23 cellular contexts compared by ENCODE assay signal in genomic region chr6:32239462-32239861, GRCh38.
"Had no signal": no experiment of that assay in that cellular context is flagged by ENCODE, and none has a peak within 500 bp of the region (broad histone marks: within the 10 kb centered on the region; RNA-seq: fewer than 3 reads in every experiment).

No MANE protein-coding gene starts in this region.

- H3K4me3 ChIP-seq: SJSA1 had no signal

- FAIRE-seq: HepG2, RCC 7860 had no signal

- H3K9me3 ChIP-seq: SJSA1, SK-N-SH had no signal

- H3K9ac ChIP-seq: SK-N-SH had no signal

- H3K27me3 ChIP-seq: SJSA1 had no signal

- ATAC-seq: HepG2 had no signal

- H3K36me3 ChIP-seq: SJSA1 had no signal

- H3K4me2 ChIP-seq: SK-N-SH had no signal

- H3K27ac ChIP-seq: SJSA1 had no signal

- DNase-seq: IMR-90, Kasumi-1, KG1, MM.1S, NCI-H1092 treated with DMSO at 0.1 percent for 48 hours, NCI-H1417, NCI-H1436 treated with DMSO at 0.1 percent for 48 hours, NCI-H1694, NCI-H1930, NCI-H2081, NCI-H2107, NCI-H2227 treated with DMSO at 0.1 percent for 48 hours, NCI-H524, NCI-H526 treated with DMSO at 0.1 percent for 48 hours, NCI-H748 treated with DMSO at 0.1 percent for 48 hours, Right ventricle myocardium superior, RPMI8226, SIG-M5, SK-N-SH, SW 1271 had no signal
